18 cellular contexts compared by ENCODE assay signal in genomic region chr10:30346615-30347014, GRCh38. TPM values are rescaled to one million over a fixed set of nuclear protein-coding genes. Genes with fewer than 3 reads are reported as not detected.
DNase-seq lines count a peak whose midpoint lies in the region; ATAC-seq, FAIRE-seq and TF ChIP-seq lines count a peak whose summit lies in the region.
"Had no signal": no experiment of that assay in that cellular context is flagged by ENCODE, and none has a peak within 500 bp of the region (broad histone marks: within the 10 kb centered on the region; RNA-seq: fewer than 3 reads in every experiment).

No MANE protein-coding gene starts in this region.

- no peaks in the 10 kb centered on the region for H3K9me3 Mint-ChIP-seq in activated CD8-positive, alpha-beta memory T cell treated with anti-CD3 and anti-CD28 coated beads, Interleukin-2, amount 10 ng/mL, durations not matched to agents 7 days and 5 days (ENCODE audit: low read depth)
- H3K9me3 Mint-ChIP-seq in astrocyte (ENCODE audit: unreplicated experiment), result no peaks in the 10 kb centered on the region

- H3K27ac ChIP-seq in Karpas-422 (ENCODE audit: low read length), result 0 out of 2 replicates have a peak overlapping the region, but pooled peaks have one; percentile 2
- H3K27ac ChIP-seq in astrocyte (ENCODE audit: low read depth, low read length), result no peak overlapping the region
- no peak overlapping the region for H3K27ac ChIP-seq in trophoblast cell (ENCODE audit: low read depth, low read length)
- no peak overlapping the region for H3K27ac ChIP-seq in foreskin keratinocyte
- H3K27ac ChIP-seq: body of pancreas, Peyer's patch had no signal

- peaks cover 47% of the 10 kb centered on the region for H3K4me1 Mint-ChIP-seq in activated CD8-positive, alpha-beta memory T cell treated with anti-CD3 and anti-CD28 coated beads, Interleukin-2, amount 10 ng/mL, durations not matched to agents 7 days and 5 days
- H3K4me1 Mint-ChIP-seq in astrocyte (ENCODE audit: low read depth, unreplicated experiment), result peaks cover 12% of the 10 kb centered on the region

- H3K4me2 ChIP-seq in Karpas-422 (ENCODE audit: low read depth, low read length, poor library complexity, severe bottlenecking) (peak overlapping the region; percentile 77), astrocyte (ENCODE audit: low read length) (peak overlapping the region; percentile 87), trophoblast cell (ENCODE audit: low read length) (no peak overlapping the region)

- H2BK12ac ChIP-seq in trophoblast cell (ENCODE audit: low read length), result no peak overlapping the region

- no peak overlapping the region for H4K8ac ChIP-seq in trophoblast cell (ENCODE audit: low read depth, low read length)

- no peaks in the 10 kb centered on the region for H3K9me2 ChIP-seq in Karpas-422 (replicated peaks; ENCODE audit: insufficient read depth, low read length)

- peaks cover 29% of the 10 kb centered on the region for H3K4me1 ChIP-seq in Karpas-422 (ENCODE audit: low read length)
- no peaks in the 10 kb centered on the region for H3K4me1 ChIP-seq in astrocyte (ENCODE audit: insufficient read depth, low read length)
- no peaks in the 10 kb centered on the region for H3K4me1 ChIP-seq in trophoblast cell (ENCODE audit: control insufficient read depth in 1 of 2, insufficient read depth in 2 of 2, low read length in 2 of 2)
- H3K4me1 ChIP-seq in foreskin keratinocyte, result no peaks in the 10 kb centered on the region

- H4K12ac ChIP-seq in trophoblast cell (ENCODE audit: low read depth, low read length), result no peak overlapping the region

- TF ChIP-seq CTCF in astrocyte (IDR thresholded peaks at IDR 0.05; ENCODE audit: insufficient read depth, low read depth, low read length), result no peak
- no peak for TF ChIP-seq CTCF in foreskin keratinocyte (conservative IDR thresholded peaks at IDR 0.05)

- H3K4me3 Mint-ChIP-seq in activated CD8-positive, alpha-beta memory T cell treated with anti-CD3 and anti-CD28 coated beads, Interleukin-2, amount 10 ng/mL, durations not matched to agents 7 days and 5 days, result peak overlapping the region; percentile 41
- peak overlapping the region; percentile 98 for H3K4me3 Mint-ChIP-seq in astrocyte (ENCODE audit: unreplicated experiment)

- peaks cover 21% of the 10 kb centered on the region for H4K20me1 ChIP-seq in Karpas-422 (ENCODE audit: insufficient read depth, low read depth, low read length)
- peaks cover 48% of the 10 kb centered on the region for H4K20me1 ChIP-seq in astrocyte (ENCODE audit: insufficient read depth, low read length)

- no peak for DNase-seq in activated CD8-positive, alpha-beta memory T cell treated with anti-CD3 and anti-CD28 coated beads, Interleukin-2, amount 10 ng/mL, durations not matched to agents 7 days and 5 days
- no peak for DNase-seq in activated CD8-positive, alpha-beta memory T cell treated with anti-CD3 and anti-CD28 coated beads for 24 hours
- DNase-seq in Karpas-422, result no peak
- no peak for DNase-seq in astrocyte (ENCODE audit: low read depth)
- no peak for DNase-seq in trophoblast cell
- DNase-seq in foreskin keratinocyte, result no peak
- no peak for DNase-seq in epidermal melanocyte (ENCODE audit: insufficient read length, low spot score)
- DNase-seq: activated CD8-positive, alpha-beta memory T cell treated with anti-CD3 and anti-CD28 coated beads, Interleukin-2, amount 50 U/mL, for 48 hours; body of pancreas; DMS 273 treated with DMSO at 0.1 percent for 48 hours; glutamatergic neuron; left colon; NCI-H1105; occipital lobe; Peyer's patch had no signal

- no peak overlapping the region for H2AFZ ChIP-seq in Karpas-422 (ENCODE audit: low read length)
- H2AFZ ChIP-seq in astrocyte (ENCODE audit: low read depth, low read length), result no peak overlapping the region
- H2AFZ ChIP-seq in trophoblast cell (ENCODE audit: insufficient read depth, low read length, poor library complexity), result no peak overlapping the region

- no peaks in the 10 kb centered on the region for H3K27me3 Mint-ChIP-seq in activated CD8-positive, alpha-beta memory T cell treated with anti-CD3 and anti-CD28 coated beads, Interleukin-2, amount 10 ng/mL, durations not matched to agents 7 days and 5 days
- no peaks in the 10 kb centered on the region for H3K27me3 Mint-ChIP-seq in astrocyte (ENCODE audit: low read depth, unreplicated experiment)

- peaks cover 5% of the 10 kb centered on the region for H3K79me1 ChIP-seq in trophoblast cell (ENCODE audit: low read length)

- peak overlapping the region; percentile 72 for H3K4ac ChIP-seq in trophoblast cell (ENCODE audit: low read depth, low read length)

- H3K9me3 ChIP-seq in Karpas-422 (ENCODE audit: low read length) (no peaks in the 10 kb centered on the region), astrocyte (ENCODE audit: insufficient read depth, low read depth, low read length) (no peaks in the 10 kb centered on the region), trophoblast cell (ENCODE audit: insufficient read depth, low read depth, low read length) (no peaks in the 10 kb centered on the region)
- H3K9me3 ChIP-seq: body of pancreas, Peyer's patch had no signal

- FAIRE-seq in astrocyte (lab: Jason Lieb, UNC), result no peak
- FAIRE-seq: endometrium, GM12892 had no signal

- H3K14ac ChIP-seq in trophoblast cell (ENCODE audit: low read length), result no peak overlapping the region

- H3K79me2 ChIP-seq in Karpas-422 (ENCODE audit: low read length) (peaks cover 74% of the 10 kb centered on the region), astrocyte (ENCODE audit: insufficient read depth, low read length) (peaks cover 74% of the 10 kb centered on the region), trophoblast cell (ENCODE audit: control insufficient read depth, insufficient read depth, low read length, poor library complexity) (peaks cover 5% of the 10 kb centered on the region)

- H3K23ac ChIP-seq in trophoblast cell (ENCODE audit: low read length), result no peak overlapping the region

- H3K9ac ChIP-seq in Karpas-422 (ENCODE audit: low read length) (peak overlapping the region; percentile 95; the same call in 1 of the 2 replicates), astrocyte (ENCODE audit: low read length) (no peak overlapping the region), trophoblast cell (ENCODE audit: low read length) (no peak overlapping the region)

- H3K27me3 ChIP-seq in Karpas-422 (ENCODE audit: low read length), result no peaks in the 10 kb centered on the region
- H3K27me3 ChIP-seq in astrocyte (ENCODE audit: insufficient read depth, low read length), result no peaks in the 10 kb centered on the region
- H3K27me3 ChIP-seq in trophoblast cell (ENCODE audit: insufficient read depth, low read length), result no peaks in the 10 kb centered on the region
- H3K27me3 ChIP-seq in foreskin keratinocyte, result no peaks in the 10 kb centered on the region
- H3K27me3 ChIP-seq: body of pancreas, Peyer's patch had no signal

- peaks cover 22% of the 10 kb centered on the region for H3K36me3 Mint-ChIP-seq in activated CD8-positive, alpha-beta memory T cell treated with anti-CD3 and anti-CD28 coated beads, Interleukin-2, amount 10 ng/mL, durations not matched to agents 7 days and 5 days
- H3K36me3 Mint-ChIP-seq in astrocyte (ENCODE audit: low read depth, unreplicated experiment), result peaks cover under 1% of the 10 kb centered on the region

- H3K36me3 ChIP-seq in Karpas-422 (ENCODE audit: insufficient read depth, low read length) (peaks cover 31% of the 10 kb centered on the region; the same call in 1 of the 2 replicates), astrocyte (ENCODE audit: insufficient read depth, low read length) (no peaks in the 10 kb centered on the region), trophoblast cell (ENCODE audit: control insufficient read depth in 1 of 2, insufficient read depth in 2 of 2, low read length in 2 of 2) (no peaks in the 10 kb centered on the region)
- H3K36me3 ChIP-seq: Peyer's patch had no signal

- no peak for ATAC-seq in activated CD8-positive, alpha-beta memory T cell treated with anti-CD3 and anti-CD28 coated beads, Interleukin-2, amount 10 ng/mL, durations not matched to agents 7 days and 5 days
- ATAC-seq in foreskin keratinocyte, result no peak
- ATAC-seq in HG03135 (IDR thresholded peaks at IDR 0.05; ENCODE audit: unreplicated experiment), result no peak
- ATAC-seq: body of pancreas, left colon had no signal

- no peak overlapping the region for H2AK5ac ChIP-seq in trophoblast cell (ENCODE audit: low read length)

- H2BK5ac ChIP-seq in trophoblast cell (ENCODE audit: low read depth, low read length, poor library complexity), result no peak overlapping the region

- H2BK120ac ChIP-seq in trophoblast cell (ENCODE audit: insufficient read depth, low read length, poor library complexity), result no peak overlapping the region

- no peak overlapping the region for H3K27ac Mint-ChIP-seq in activated CD8-positive, alpha-beta memory T cell treated with anti-CD3 and anti-CD28 coated beads, Interleukin-2, amount 10 ng/mL, durations not matched to agents 7 days and 5 days
- no peak overlapping the region for H3K27ac Mint-ChIP-seq in astrocyte (ENCODE audit: unreplicated experiment)

- no peak overlapping the region for H4K91ac ChIP-seq in trophoblast cell (ENCODE audit: low read depth, low read length)

- no CpG with 5 or more reads among the region's 4 CpGs for WGBS in trophoblast cell (ENCODE audit: extremely low coverage, insufficient coverage, insufficient read length)

- no peak overlapping the region for H3K18ac ChIP-seq in trophoblast cell (ENCODE audit: low read length)

- H3K4me3 ChIP-seq in Karpas-422 (ENCODE audit: low read length) (peak overlapping the region; percentile 85), astrocyte (ENCODE audit: insufficient read depth, low read depth, low read length) (no peak overlapping the region), trophoblast cell (ENCODE audit: low read depth, low read length) (no peak overlapping the region)
- H3K4me3 ChIP-seq: body of pancreas, Peyer's patch had no signal

- CTCF ChIA-PET in activated CD8-positive, alpha-beta memory T cell treated with anti-CD3 and anti-CD28 coated beads, Interleukin-2, amount 10 ng/mL, durations not matched to agents 7 days and 5 days (lab: Charles Lee), result interaction anchor here (0.9 to 6.0 kb wide), 4 partner anchors 9 to 244 kb away, joined by 3 to 60 read pairs (median 5); no protein-coding TSS in a partner anchor

RNA-seq across cellular contexts. Expression of gene MTPAP, which starts 2.5 kb away (rescaled TPM):
- 10 to 100 TPM; 29.1 to 33.8 TPM for total RNA-seq in activated CD8-positive, alpha-beta memory T cell treated with anti-CD3 and anti-CD28 coated beads, Interleukin-2, amount 10 ng/mL, durations not matched to agents 7 days and 5 days
- 15.0 and 34.1 TPM in 2 replicates for total RNA-seq in Karpas-422 (2014; rRNA removed; shearing (Covaris generic); ENCODE audit: low replicate concordance)
- total RNA-seq in astrocyte, result 24.9 and 26.5 TPM in 2 replicates
- 15.0 and 15.7 TPM in 2 replicates for polyA plus RNA-seq in trophoblast cell (2013)
- total RNA-seq in foreskin keratinocyte, result 13.8 and 15.3 TPM in 2 replicates
- polyA plus RNA-seq in foreskin keratinocyte, result 5.2 and 5.6 TPM in 2 replicates
